Comparison of ENCODE assay signal across 25 cellular contexts in genomic region chr22:34812631-34813030, GRCh38.
DNase-seq lines count a peak whose midpoint lies in the region; ATAC-seq and TF ChIP-seq lines count a peak whose summit lies in the region.
"Had no signal": no experiment of that assay in that cellular context is flagged by ENCODE, and none has a peak within 500 bp of the region (broad histone marks: within the 10 kb centered on the region; RNA-seq: fewer than 3 reads in every experiment).

No MANE protein-coding gene starts in this region.

- no peaks in the 10 kb centered on the region for H3K36me3 Mint-ChIP-seq in mesothelial cell of epicardium

- TF ChIP-seq CTCF in AG10803 (conservative IDR thresholded peaks at IDR 0.05; ENCODE audit: low read length) (no peak), mesothelial cell of epicardium (IDR thresholded peaks at IDR 0.05; ENCODE audit: unreplicated experiment) (no peak)

- H3K4me1 Mint-ChIP-seq in mesothelial cell of epicardium: peaks cover 20% of the 10 kb centered on the region
- H3K4me1 Mint-ChIP-seq: activated CD4-positive, alpha-beta T cell treated with anti-CD3 and anti-CD28 coated beads for 36 hours had no signal

- peaks cover 27% of the 10 kb centered on the region for H3K9me3 Mint-ChIP-seq in mesothelial cell of epicardium

- H3K27ac Mint-ChIP-seq in mesothelial cell of epicardium: peak overlapping the region; percentile 39
- H3K27ac Mint-ChIP-seq: activated CD4-positive, alpha-beta T cell treated with anti-CD3 and anti-CD28 coated beads for 36 hours; activated T-cell treated with anti-CD3 and anti-CD28 coated beads, Interleukin-2, amount 50 U/mL, for 72 hours had no signal

- ATAC-seq in GM18502 (IDR thresholded peaks at IDR 0.05; ENCODE audit: poor library complexity, unreplicated experiment) (no peak), HG03039 (IDR thresholded peaks at IDR 0.05; ENCODE audit: unreplicated experiment) (no peak), GM21381 (IDR thresholded peaks at IDR 0.05; ENCODE audit: unreplicated experiment) (no peak)
- ATAC-seq: A549; activated CD4-positive, alpha-beta T cell treated with anti-CD3 and anti-CD28 coated beads for 36 hours; activated T-cell treated with anti-CD3 and anti-CD28 coated beads, Interleukin-2, amount 50 U/mL, for 72 hours; psoas muscle; SK-N-SH treated with all-trans-retinoic acid at 6 μM for 48 hours had no signal

- H3K4me3 Mint-ChIP-seq in mesothelial cell of epicardium: no peak overlapping the region
- H3K4me3 Mint-ChIP-seq: activated CD4-positive, alpha-beta T cell treated with anti-CD3 and anti-CD28 coated beads for 36 hours; activated T-cell treated with anti-CD3 and anti-CD28 coated beads, Interleukin-2, amount 50 U/mL, for 72 hours had no signal

- H3K4me3 ChIP-seq in AG10803 (ENCODE audit: low read length): no peak overlapping the region
- H3K4me3 ChIP-seq: A549, cardiac muscle cell, GM23248, lung, psoas muscle, upper lobe of left lung had no signal

- DNase-seq in AG10803 (ENCODE audit: low read depth) (peak; percentile 66), HT1080 (ENCODE audit: low read depth) (peak; percentile 77), epithelial cell of prostate (ENCODE audit: low read depth, low spot score) (peak; percentile 31), mesothelial cell of epicardium (ENCODE audit: low spot score in 2 of 2, unreplicated experiment in 2 of 2) (no peak), NCI-H2171 (lab: John Stamatoyannopoulos, UW) (no peak)
- DNase-seq: activated CD4-positive, alpha-beta T cell treated with anti-CD3 and anti-CD28 coated beads for 36 hours; activated naive CD4-positive, alpha-beta T cell treated with Interleukin-2 at 50 U/mL for 16 hours; activated T-cell treated with anti-CD3 and anti-CD28 coated beads, Interleukin-2, amount 50 U/mL, for 72 hours; cortex of kidney; GM23248; KG1; NCI-H1694; NCI-H2171 treated with DMSO at 0.1 percent for 48 hours; NCI-H524 treated with DMSO at 0.1 percent for 48 hours; psoas muscle; T-helper 2 cell; upper lobe of left lung had no signal

- H3K27me3 Mint-ChIP-seq in mesothelial cell of epicardium (ENCODE audit: low read depth): no peaks in the 10 kb centered on the region

- no peak overlapping the region for H3K27ac ChIP-seq in epithelial cell of prostate
- H3K27ac ChIP-seq: A549, C4-2B, cardiac muscle cell, GM23248, psoas muscle, upper lobe of left lung had no signal

Comparison
In these comparisons a context has a peak if more than half of its experiments do, and no peak if none do; other contexts are left out.
1. DNase-seq: peak in AG10803 (single experiment), HT1080 (single experiment) and epithelial cell of prostate (single experiment); none in mesothelial cell of epicardium (0 of 2) and NCI-H2171 (single experiment).